8 cellular contexts compared by ENCODE assay signal in the genomic region with DNA sequence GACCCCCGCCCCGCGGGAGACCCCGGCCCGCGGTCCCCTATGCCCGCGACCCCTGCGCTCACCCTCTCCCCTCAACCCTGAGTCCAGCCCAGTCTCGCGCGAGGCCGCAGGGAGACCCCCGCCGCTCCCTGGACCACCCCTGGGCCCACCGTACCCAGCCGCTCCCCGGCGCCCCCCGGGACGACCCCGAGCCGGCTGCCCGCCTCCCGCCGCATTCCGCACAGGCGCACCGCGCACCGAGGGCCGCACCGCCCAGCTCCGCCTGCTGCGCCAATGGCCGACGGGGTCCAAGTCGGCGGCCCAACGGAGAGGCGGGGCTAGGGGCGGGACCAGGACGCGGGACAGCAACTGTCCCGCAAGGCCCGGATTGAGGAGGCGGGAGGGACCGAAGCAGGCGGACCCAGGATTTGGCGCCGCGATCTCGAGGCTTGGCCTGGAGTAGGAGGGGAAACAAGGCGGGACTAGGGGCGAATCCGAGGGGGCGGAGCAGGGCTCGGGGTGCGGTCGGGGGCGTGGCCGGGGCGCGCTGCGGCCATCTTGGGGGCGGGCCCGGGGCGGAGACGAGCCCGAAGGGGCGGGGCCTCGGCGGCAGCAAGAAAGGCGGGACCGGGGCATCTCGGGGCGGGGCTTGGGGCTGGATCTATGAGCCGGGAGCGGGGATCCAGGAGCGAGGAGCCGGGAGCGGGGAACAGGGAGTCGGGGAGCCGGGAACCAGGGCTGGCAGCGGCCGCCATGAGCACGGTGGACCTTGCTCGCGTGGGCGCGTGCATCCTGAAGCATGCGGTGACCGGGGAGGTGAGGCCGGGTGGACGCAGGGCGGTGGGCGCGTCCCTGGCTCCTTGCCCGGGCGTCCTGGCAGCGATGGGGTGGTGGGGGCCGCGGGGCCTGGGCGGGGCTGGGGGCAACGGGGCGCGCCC. TPM values are rescaled to one million over a fixed set of nuclear protein-coding genes. Genes with fewer than 3 reads are reported as not detected.
DNase-seq lines count a peak whose midpoint lies in the region; ATAC-seq and TF ChIP-seq lines count a peak whose summit lies in the region.

A gene with protein sequence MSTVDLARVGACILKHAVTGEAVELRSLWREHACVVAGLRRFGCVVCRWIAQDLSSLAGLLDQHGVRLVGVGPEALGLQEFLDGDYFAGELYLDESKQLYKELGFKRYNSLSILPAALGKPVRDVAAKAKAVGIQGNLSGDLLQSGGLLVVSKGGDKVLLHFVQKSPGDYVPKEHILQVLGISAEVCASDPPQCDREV (plus strand): TSS at position 624 of the 917 bp plus-strand sequence. CDS start 109 bp downstream, at position 733.

- peak within 1 kb of the TSS; percentile 86 for H3K9ac ChIP-seq in PC-3 (ENCODE audit: low read length)

- H3K27me3 Mint-ChIP-seq in IgD-negative memory B cell: no peaks in the 10 kb centered on the region

- H3K4me3 ChIP-seq in PC-3 (ENCODE audit: low read length): peak within 1 kb of the TSS; percentile 96

- H3K4me3 Mint-ChIP-seq in IgD-negative memory B cell: peak within 1 kb of the TSS; percentile 91 to 97 (median 96)

- peaks cover 18 to 31% (median 27%) of the 10 kb centered on the region in 3 donors for H3K4me1 Mint-ChIP-seq in IgD-negative memory B cell

- peak within 1 kb of the TSS; percentile 26 for H3K27ac ChIP-seq in PC-3 (ENCODE audit: low read length)

- no peaks in the 10 kb centered on the region for H3K9me3 ChIP-seq in PC-3 (ENCODE audit: low read length)

- peaks cover 2% of the 10 kb centered on the region; the same call in 1 of the 2 replicates for H3K36me3 ChIP-seq in PC-3 (ENCODE audit: low read depth, low read length)

- BruUV-seq in PC-3 (replicated peaks; lab: Mats Ljungman, UMichigan): no TSS peak

- TF ChIP-seq CTCF in PC-3 (conservative IDR thresholded peaks at IDR 0.05; ENCODE audit: low read depth, low read length): no peak

- H3K4me2 ChIP-seq in PC-3 (ENCODE audit: low read length): peak within 1 kb of the TSS; percentile 96

- H3K27ac Mint-ChIP-seq in IgD-negative memory B cell: peak within 1 kb of the TSS; percentile 93 to 100 (median 98)

- peaks cover 16% of the 10 kb centered on the region; the same call in 1 of the 2 replicates for H3K79me2 ChIP-seq in PC-3 (ENCODE audit: low read length)

- H3K4me1 ChIP-seq in PC-3 (ENCODE audit: insufficient read depth, low read length): peaks cover 14% of the 10 kb centered on the region

- H2AFZ ChIP-seq in PC-3 (ENCODE audit: low read length): peak within 1 kb of the TSS; percentile 77

- peak; percentile 90 for DNase-seq in DMS114 treated with DMSO at 0.1 percent for 48 hours (lab: John Stamatoyannopoulos, UW; ENCODE audit: unreplicated experiment)
- DNase-seq in PC-3: peak; percentile 99
- peak; percentile 97 for DNase-seq in activated T-cell treated with anti-CD3 and anti-CD28 coated beads for 4 hours
- DNase-seq in epidermal melanocyte (ENCODE audit: insufficient read length, low spot score): peak; percentile 99
- DNase-seq in middle frontal gyrus (ENCODE audit: extremely low spot score, low spot score): peak; percentile 97
- DNase-seq in stimulated activated CD8-positive, alpha-beta memory T cell treated with anti-CD3 and anti-CD28 coated beads, Interleukin-2, amount 100 ng/mL, for 1 hour (ENCODE audit: low read depth in 2 of 2): peak; percentile 94 to 96

- no peaks in the 10 kb centered on the region for H4K20me1 ChIP-seq in PC-3 (ENCODE audit: low read length)

- ATAC-seq in GM21529 (IDR thresholded peaks at IDR 0.05; ENCODE audit: unreplicated experiment): peak; percentile 59
- ATAC-seq in PC-3: peak; percentile 84

- POLR2A ChIA-PET in PC-3 (lab: Charles Lee; ENCODE audit: unreplicated experiment): interaction anchor here (0.6 to 1.0 kb wide), 5 partner anchors 19 to 878 kb away, joined by 3 to 28 read pairs (median 6); partner anchors contain the start of gene TNFRSF14

- H3K9me3 Mint-ChIP-seq in IgD-negative memory B cell: peaks cover 0 to 2% (median 0%) of the 10 kb centered on the region in 3 donors

- peaks cover 8% of the 10 kb centered on the region for H3K36me3 Mint-ChIP-seq in IgD-negative memory B cell

- H3F3A ChIP-seq in PC-3 (ENCODE audit: low read length, unreplicated experiment): no peaks in the 10 kb centered on the region

- no peaks in the 10 kb centered on the region for H3K9me2 ChIP-seq in PC-3 (replicated peaks; ENCODE audit: low read length)

- intact Hi-C loops in PC-3 (cut with micrococcal nuclease): loop anchor here (1.0 to 5.0 kb wide), 3 partner anchors 39 to 172 kb away; no protein-coding TSS in a partner anchor

- CTCF ChIA-PET in PC-3 (lab: Charles Lee): interaction anchor here (0.6 to 0.7 kb wide), 4 partner anchors 61 to 569 kb away, joined by 3 read pairs; partner anchors contain the start of gene FAAP20

- H3K27me3 ChIP-seq in PC-3 (ENCODE audit: low read length): no peaks in the 10 kb centered on the region

RNA-seq across cellular contexts. Expression of the gene that starts here (rescaled TPM):
- 20.3 TPM for polyA plus RNA-seq in IgD-negative memory B cell
- 75.0 and 85.0 TPM in 2 replicates for total RNA-seq in PC-3 (2014; rRNA removed)

Comparison
In these comparisons a context has a peak if more than half of its experiments do, and no peak if none do; other contexts are left out.
1. Peak in every context shown above with its lines: DNase-seq, ATAC-seq, H3K4me3 ChIP-seq and H3K27ac ChIP-seq.